29 cellular contexts compared by ENCODE assay signal in the genomic region with DNA sequence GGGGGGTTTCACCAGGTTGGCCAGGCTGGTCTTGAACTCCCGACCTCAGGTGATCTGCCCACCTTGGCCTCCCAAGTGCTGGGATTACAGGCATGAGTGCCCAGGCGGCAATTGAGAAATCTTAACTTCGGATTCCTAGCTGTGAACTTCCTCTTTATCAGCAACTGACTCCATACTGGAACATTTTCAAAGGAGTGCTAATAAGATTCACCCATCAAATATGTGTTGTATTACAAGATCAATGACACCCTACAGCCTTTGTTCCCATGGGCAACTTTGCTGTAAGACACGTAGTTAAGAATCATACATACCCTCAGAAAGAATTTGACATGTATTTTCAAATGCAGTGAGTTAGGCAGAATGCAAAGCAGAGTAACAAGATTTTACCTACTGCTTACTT. TPM values are rescaled to one million over a fixed set of nuclear protein-coding genes. Genes with fewer than 3 reads are reported as not detected.
"Had no signal": no experiment of that assay in that cellular context is flagged by ENCODE, and none has a peak within 500 bp of the region (broad histone marks: within the 10 kb centered on the region; RNA-seq: fewer than 3 reads in every experiment).

No MANE protein-coding gene starts in this region.

- FAIRE-seq: colon, endothelial cell of umbilical vein, small intestine had no signal

- H3K9me3 ChIP-seq: esophagus squamous epithelium, heart right ventricle, left ventricle myocardium inferior, testis, vagina had no signal

- H3K27ac ChIP-seq: esophagus squamous epithelium, heart right ventricle, left ventricle myocardium inferior, testis, vagina had no signal

- H3K4me1 ChIP-seq: heart right ventricle, left ventricle myocardium inferior, testis had no signal

- DNase-seq: activated CD4-positive, alpha-beta memory T cell treated with anti-CD3 and anti-CD28 coated beads for 36 hours; activated CD4-positive, alpha-beta T cell treated with anti-CD3 and anti-CD28 coated beads for 4 hours; activated CD4-positive, CD25-positive, alpha-beta regulatory T cell; activated effector memory CD4-positive, alpha-beta T cell treated with Interleukin-2 at 50 U/mL for 16 hours; activated naive CD4-positive, alpha-beta T cell treated with anti-CD3 and anti-CD28 coated beads for 36 hours; activated naive CD8-positive, alpha-beta T cell treated with anti-CD3 and anti-CD28 coated beads, Interleukin-2, amount 10 ng/mL, durations not matched to agents 7 days and 5 days; activated T-cell treated with anti-CD3 and anti-CD28 coated beads, Interleukin-2, amount 50 U/mL, for 72 hours; amygdala; central memory CD4-positive, alpha-beta T cell; effector memory CD8-positive, alpha-beta T cell; esophagus squamous epithelium; heart right ventricle; kidney glomerular epithelial cell; left ventricle myocardium inferior; naive thymus-derived CD4-positive, alpha-beta T cell; small intestine; stimulated activated CD8-positive, alpha-beta memory T cell treated with anti-CD3 and anti-CD28 coated beads, Interleukin-4, amount 100 ng/mL, for 48 hours; stimulated activated naive CD4-positive, alpha-beta T cell; T-helper 17 cell; testis; trophoblast cell had no signal

- H3K4me3 ChIP-seq: esophagus squamous epithelium, heart right ventricle, left ventricle myocardium inferior, testis, vagina had no signal

- H3K27me3 ChIP-seq: esophagus squamous epithelium, heart right ventricle, testis, vagina had no signal

- H3K36me3 ChIP-seq: vagina had no signal

RNA-seq across cellular contexts. Expression of a gene that starts 23.1 kb away (rescaled TPM):
- total RNA-seq: activated CD4-positive, alpha-beta memory T cell treated with anti-CD3 and anti-CD28 coated beads for 36 hours; activated naive CD4-positive, alpha-beta T cell treated with anti-CD3 and anti-CD28 coated beads for 36 hours; activated naive CD8-positive, alpha-beta T cell treated with anti-CD3 and anti-CD28 coated beads, Interleukin-2, amount 10 ng/mL, durations not matched to agents 7 days and 5 days; activated T-cell treated with anti-CD3 and anti-CD28 coated beads, Interleukin-2, amount 50 U/mL, for 72 hours; dermis microvascular lymphatic vessel endothelial cell; endothelial cell of umbilical vein; esophagus squamous epithelium; heart right ventricle; left ventricle myocardium inferior; lung microvascular endothelial cell; neural crest cell; omental fat pad; sciatic nerve; T-helper 17 cell; vagina had no signal
- polyA plus RNA-seq: endothelial cell of umbilical vein; naive thymus-derived CD4-positive, alpha-beta T cell had no signal
